ENCODE assay signal across 24 cellular contexts in the genomic region with DNA sequence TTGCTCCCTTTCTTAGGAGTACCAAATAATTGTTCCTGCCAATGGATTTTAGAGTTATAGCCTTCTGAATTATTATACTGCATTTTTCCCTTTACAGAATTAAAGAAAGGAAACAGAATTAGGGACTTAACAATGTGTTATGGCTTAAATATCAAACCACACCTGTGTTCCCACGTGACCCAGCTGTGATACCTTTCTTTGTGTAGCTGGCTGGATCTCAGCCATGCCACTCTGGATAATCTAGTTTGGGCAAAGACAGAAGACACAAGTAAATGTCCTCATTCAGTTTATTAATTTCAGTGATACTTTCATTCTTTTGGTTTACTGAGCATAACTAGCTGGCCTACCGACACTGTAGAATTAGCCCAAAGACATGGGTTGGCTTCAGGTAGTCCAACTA.
"Had no signal": no experiment of that assay in that cellular context is flagged by ENCODE, and none has a peak within 500 bp of the region (broad histone marks: within the 10 kb centered on the region; RNA-seq: fewer than 3 reads in every experiment).

No MANE protein-coding gene starts in this region.

- H3K9me3 ChIP-seq: ovary, psoas muscle, right lobe of liver, sigmoid colon, thoracic aorta, thyroid gland, transverse colon, upper lobe of right lung, uterus had no signal

- H3K36me3 ChIP-seq: neural progenitor cell, ovary, right lobe of liver, sigmoid colon, stomach, thoracic aorta, thyroid gland, transverse colon, upper lobe of right lung, uterus had no signal

- H3K4me3 ChIP-seq: neural progenitor cell, ovary, psoas muscle, right lobe of liver, sigmoid colon, stomach, thoracic aorta, thyroid gland, transverse colon, upper lobe of right lung, uterus had no signal

- H3K4me1 ChIP-seq: neural progenitor cell, parathyroid adenoma, psoas muscle, right lobe of liver, sigmoid colon, stomach, thyroid gland, transverse colon, upper lobe of right lung, uterus had no signal

- H3K4me2 ChIP-seq: neural progenitor cell had no signal

- H2AFZ ChIP-seq: neural progenitor cell, parathyroid adenoma had no signal

- H3K27me3 ChIP-seq: neural progenitor cell, ovary, right lobe of liver, sigmoid colon, stomach, thyroid gland, transverse colon, upper lobe of right lung, uterus had no signal

- H3K9ac ChIP-seq: neural progenitor cell, parathyroid adenoma had no signal

- DNase-seq: natural killer cell; occipital lobe; ovary; posterior cingulate gyrus; psoas muscle; right cardiac atrium; right lobe of liver; sigmoid colon; small intestine; stimulated activated CD4-positive, alpha-beta T cell treated with anti-CD3 and anti-CD28 coated beads, Interleukin-15, amount 100 ng/mL, for 24 hours; stimulated activated CD4-positive, alpha-beta T cell treated with anti-CD3 and anti-CD28 coated beads, Interleukin-2, amount 100 ng/mL, for 24 hours; stimulated activated CD4-positive, alpha-beta T cell treated with anti-CD3 and anti-CD28 coated beads, Interleukin-2, amount 100 ng/mL, for 48 hours; stimulated activated CD4-positive, alpha-beta T cell treated with anti-CD3 and anti-CD28 coated beads, Interleukin-4, amount 100 ng/mL, for 24 hours; stimulated activated naive B cell treated with anti-CD40 and anti-IgM and Interleukin-4, amounts not matched to agents 10 μg/mL and 1 μg/mL and 100 μg/mL, for 72 hours; stimulated activated naive CD4-positive, alpha-beta T cell treated with Interleukin-2 at 50 U/mL for 16 hours; stomach; thyroid gland; transverse colon; upper lobe of right lung; uterus had no signal

- H3K27ac ChIP-seq: neural progenitor cell, ovary, parathyroid adenoma, psoas muscle, right lobe of liver, sigmoid colon, stomach, thoracic aorta, thyroid gland, transverse colon, upper lobe of right lung, uterus had no signal

- ATAC-seq: natural killer cell; psoas muscle; right cardiac atrium; right lobe of liver; stimulated activated effector memory CD8-positive, alpha-beta T cell treated with anti-CD3 and anti-CD28 coated beads, Interleukin-12 subunit alpha, Interleukin-12 subunit beta, amount 100 ng/mL, for 72 hours; stimulated activated naive B cell treated with anti-CD40 and anti-IgM and Interleukin-4, amounts not matched to agents 10 μg/mL and 1 μg/mL and 100 μg/mL, for 72 hours; upper lobe of right lung had no signal

- H3K79me2 ChIP-seq: parathyroid adenoma had no signal
